1 cellular context compared by ENCODE assay signal in genomic region chr5:138542956-138543729, GRCh38.
TF ChIP-seq lines count a peak whose summit lies in the region.

Gene ETF1 (minus strand): TSS chr5:138543236. CDS start chr5:138542918, 318 bp downstream.

TF ChIP-seq in K562, 482 proteins besides CTCF, POLR2A, EP300 and RAD21 (continued from another document and continues in another):
- TF ChIP-seq, protein P1, sequence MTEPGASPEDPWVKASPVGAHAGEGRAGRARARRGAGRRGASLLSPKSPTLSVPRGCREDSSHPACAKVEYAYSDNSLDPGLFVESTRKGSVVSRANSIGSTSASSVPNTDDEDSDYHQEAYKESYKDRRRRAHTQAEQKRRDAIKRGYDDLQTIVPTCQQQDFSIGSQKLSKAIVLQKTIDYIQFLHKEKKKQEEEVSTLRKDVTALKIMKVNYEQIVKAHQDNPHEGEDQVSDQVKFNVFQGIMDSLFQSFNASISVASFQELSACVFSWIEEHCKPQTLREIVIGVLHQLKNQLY (CRISPR knock-in tag; conservative IDR thresholded peaks at IDR 0.05), result no peak
- TF ChIP-seq ZNF778 (CRISPR knock-in tag; IDR thresholded peaks at IDR 0.05) (no peak), PHTF2 (CRISPR knock-in tag; IDR thresholded peaks at IDR 0.05) (no peak), CHAMP1 (IDR thresholded peaks at IDR 0.05) (no peak), ZNF830 (CRISPR knock-in tag; IDR thresholded peaks at IDR 0.05) (0 out of 2 replicates have a peak, but pooled peaks have one; percentile 31), ZNF23 (CRISPR knock-in tag; IDR thresholded peaks at IDR 0.05) (no peak), MNT (conservative IDR thresholded peaks at IDR 0.05) (peak; percentile 97 to 98), ZBED1 (IDR thresholded peaks at IDR 0.05) (no peak), TRIM28 (IDR thresholded peaks at IDR 0.05) (no peak), WHSC1 (IDR thresholded peaks at IDR 0.05; ENCODE audit: low read length) (no peak), KLF13 (tag; IDR thresholded peaks at IDR 0.05; ENCODE audit: borderline replicate concordance, low read depth) (peak; percentile 8; the same call in 1 of the 2 replicates), JUN (IDR thresholded peaks at IDR 0.05; ENCODE audit: borderline replicate concordance, low read depth, low read length) (peak; percentile 76), JUN (CRISPR knock-in tag; IDR thresholded peaks at IDR 0.05; ENCODE audit: borderline replicate concordance) (no peak; the same call in 1 of the 2 replicates), MXD1 (CRISPR knock-in tag; IDR thresholded peaks at IDR 0.05; ENCODE audit: borderline replicate concordance, poor library complexity, severe bottlenecking) (peak; percentile 55), ZNF140 (CRISPR knock-in tag; IDR thresholded peaks at IDR 0.05) (no peak), HNRNPLL (IDR thresholded peaks at IDR 0.05; ENCODE audit: low read depth, low read length, poor library complexity, severe bottlenecking) (peak; percentile 74), KDM1A (IDR thresholded peaks at IDR 0.05) (no peak), HMG20A (CRISPR knock-in tag; conservative IDR thresholded peaks at IDR 0.05) (no peak), HMBOX1 (IDR thresholded peaks at IDR 0.05) (no peak; the same call in 1 of the 2 replicates), ATF1 (CRISPR knock-in tag; IDR thresholded peaks at IDR 0.05) (peak; percentile 70), ATF1 (tag; IDR thresholded peaks at IDR 0.05) (peak; percentile 98), RBBP5 (IDR thresholded peaks at IDR 0.05; ENCODE audit: borderline replicate concordance, insufficient read depth, low read length, poor library complexity, severe bottlenecking) (peak; percentile 82), TEAD1 (CRISPR knock-in tag; IDR thresholded peaks at IDR 0.05) (peak in 1 of 2 experiments; percentile 67; a peak in 1 of 4 replicates), KDM2B (CRISPR knock-in tag; IDR thresholded peaks at IDR 0.05) (no peak), TAF15 (IDR thresholded peaks at IDR 0.05; ENCODE audit: low read depth, low read length) (no peak), CREB5 (CRISPR knock-in tag; IDR thresholded peaks at IDR 0.05) (no peak), STAT5A (IDR thresholded peaks at IDR 0.05; ENCODE audit: borderline replicate concordance, low read length) (no peak), TBL1XR1 (IDR thresholded peaks at IDR 0.05; ENCODE audit: low read length in 2 of 2) (peak in 1 of 2 experiments; percentile 58; a peak in 1 of 4 replicates), NCOA2 (IDR thresholded peaks at IDR 0.05; ENCODE audit: partially characterized antibody in 2 of 2) (no peak), CCAR2 (IDR thresholded peaks at IDR 0.05; ENCODE audit: low read depth, low read length) (no peak), CREB1 (IDR thresholded peaks at IDR 0.05) (peak; percentile 95), CREB1 (CRISPR knock-in tag; IDR thresholded peaks at IDR 0.05) (peak; percentile 97), TBP (optimal IDR thresholded peaks at IDR 0.05; ENCODE audit: low read depth, low read length) (peak; percentile 92), JUNB (CRISPR knock-in tag; conservative IDR thresholded peaks at IDR 0.05) (no peak), SETDB1 (IDR thresholded peaks at IDR 0.05; ENCODE audit: low read length) (no peak), ZSCAN29 (IDR thresholded peaks at IDR 0.05) (no peak), SMARCA5 (IDR thresholded peaks at IDR 0.05) (no peak), ZBTB7A (IDR thresholded peaks at IDR 0.05; ENCODE audit: borderline replicate concordance, control insufficient read depth, low read depth, low read length) (0 out of 2 replicates have a peak, but pooled peaks have one; percentile 49), ZC3H4 (CRISPR knock-in tag; IDR thresholded peaks at IDR 0.05; ENCODE audit: borderline replicate concordance) (no peak), ZNF408 (CRISPR knock-in tag; IDR thresholded peaks at IDR 0.05; ENCODE audit: low read depth) (no peak), POLR2AphosphoS5 (IDR thresholded peaks at IDR 0.05; ENCODE audit: control insufficient read depth, insufficient read depth, low read depth, low read length) (peak; percentile 70), XRCC3 (IDR thresholded peaks at IDR 0.05) (no peak), ZC3H11A (IDR thresholded peaks at IDR 0.05; ENCODE audit: low read depth, low read length) (no peak), PTRF (tag; IDR thresholded peaks at IDR 0.05) (no peak)
- TF ChIP-seq, protein P2, sequence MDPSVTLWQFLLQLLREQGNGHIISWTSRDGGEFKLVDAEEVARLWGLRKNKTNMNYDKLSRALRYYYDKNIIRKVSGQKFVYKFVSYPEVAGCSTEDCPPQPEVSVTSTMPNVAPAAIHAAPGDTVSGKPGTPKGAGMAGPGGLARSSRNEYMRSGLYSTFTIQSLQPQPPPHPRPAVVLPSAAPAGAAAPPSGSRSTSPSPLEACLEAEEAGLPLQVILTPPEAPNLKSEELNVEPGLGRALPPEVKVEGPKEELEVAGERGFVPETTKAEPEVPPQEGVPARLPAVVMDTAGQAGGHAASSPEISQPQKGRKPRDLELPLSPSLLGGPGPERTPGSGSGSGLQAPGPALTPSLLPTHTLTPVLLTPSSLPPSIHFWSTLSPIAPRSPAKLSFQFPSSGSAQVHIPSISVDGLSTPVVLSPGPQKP (CRISPR knock-in tag; IDR thresholded peaks at IDR 0.05), result no peak
- TF ChIP-seq, protein P3, sequence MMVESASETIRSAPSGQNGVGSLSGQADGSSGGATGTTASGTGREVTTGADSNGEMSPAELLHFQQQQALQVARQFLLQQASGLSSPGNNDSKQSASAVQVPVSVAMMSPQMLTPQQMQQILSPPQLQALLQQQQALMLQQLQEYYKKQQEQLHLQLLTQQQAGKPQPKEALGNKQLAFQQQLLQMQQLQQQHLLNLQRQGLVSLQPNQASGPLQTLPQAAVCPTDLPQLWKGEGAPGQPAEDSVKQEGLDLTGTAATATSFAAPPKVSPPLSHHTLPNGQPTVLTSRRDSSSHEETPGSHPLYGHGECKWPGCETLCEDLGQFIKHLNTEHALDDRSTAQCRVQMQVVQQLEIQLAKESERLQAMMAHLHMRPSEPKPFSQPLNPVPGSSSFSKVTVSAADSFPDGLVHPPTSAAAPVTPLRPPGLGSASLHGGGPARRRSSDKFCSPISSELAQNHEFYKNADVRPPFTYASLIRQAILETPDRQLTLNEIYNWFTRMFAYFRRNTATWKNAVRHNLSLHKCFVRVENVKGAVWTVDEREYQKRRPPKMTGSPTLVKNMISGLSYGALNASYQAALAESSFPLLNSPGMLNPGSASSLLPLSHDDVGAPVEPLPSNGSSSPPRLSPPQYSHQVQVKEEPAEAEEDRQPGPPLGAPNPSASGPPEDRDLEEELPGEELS (CRISPR knock-in tag; IDR thresholded peaks at IDR 0.05; ENCODE audit: borderline replicate concordance), result no peak; the same call in 1 of the 2 replicates
- TF ChIP-seq, protein P4, sequence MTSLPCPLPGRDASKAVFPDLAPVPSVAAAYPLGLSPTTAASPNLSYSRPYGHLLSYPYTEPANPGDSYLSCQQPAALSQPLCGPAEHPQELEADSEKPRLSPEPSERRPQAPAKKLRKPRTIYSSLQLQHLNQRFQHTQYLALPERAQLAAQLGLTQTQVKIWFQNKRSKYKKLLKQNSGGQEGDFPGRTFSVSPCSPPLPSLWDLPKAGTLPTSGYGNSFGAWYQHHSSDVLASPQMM (CRISPR knock-in tag; IDR thresholded peaks at IDR 0.05), result no peak
- TF ChIP-seq, protein P5, sequence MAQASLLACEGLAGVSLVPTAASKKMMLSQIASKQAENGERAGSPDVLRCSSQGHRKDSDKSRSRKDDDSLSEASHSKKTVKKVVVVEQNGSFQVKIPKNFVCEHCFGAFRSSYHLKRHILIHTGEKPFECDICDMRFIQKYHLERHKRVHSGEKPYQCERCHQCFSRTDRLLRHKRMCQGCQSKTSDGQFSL (CRISPR knock-in tag; IDR thresholded peaks at IDR 0.05), result peak; percentile 96
- TF ChIP-seq, protein P5 (tag; IDR thresholded peaks at IDR 0.05), result peak in 1 of 2 experiments; percentile 95; a peak in 2 of 4 replicates
- TF ChIP-seq, protein P6, sequence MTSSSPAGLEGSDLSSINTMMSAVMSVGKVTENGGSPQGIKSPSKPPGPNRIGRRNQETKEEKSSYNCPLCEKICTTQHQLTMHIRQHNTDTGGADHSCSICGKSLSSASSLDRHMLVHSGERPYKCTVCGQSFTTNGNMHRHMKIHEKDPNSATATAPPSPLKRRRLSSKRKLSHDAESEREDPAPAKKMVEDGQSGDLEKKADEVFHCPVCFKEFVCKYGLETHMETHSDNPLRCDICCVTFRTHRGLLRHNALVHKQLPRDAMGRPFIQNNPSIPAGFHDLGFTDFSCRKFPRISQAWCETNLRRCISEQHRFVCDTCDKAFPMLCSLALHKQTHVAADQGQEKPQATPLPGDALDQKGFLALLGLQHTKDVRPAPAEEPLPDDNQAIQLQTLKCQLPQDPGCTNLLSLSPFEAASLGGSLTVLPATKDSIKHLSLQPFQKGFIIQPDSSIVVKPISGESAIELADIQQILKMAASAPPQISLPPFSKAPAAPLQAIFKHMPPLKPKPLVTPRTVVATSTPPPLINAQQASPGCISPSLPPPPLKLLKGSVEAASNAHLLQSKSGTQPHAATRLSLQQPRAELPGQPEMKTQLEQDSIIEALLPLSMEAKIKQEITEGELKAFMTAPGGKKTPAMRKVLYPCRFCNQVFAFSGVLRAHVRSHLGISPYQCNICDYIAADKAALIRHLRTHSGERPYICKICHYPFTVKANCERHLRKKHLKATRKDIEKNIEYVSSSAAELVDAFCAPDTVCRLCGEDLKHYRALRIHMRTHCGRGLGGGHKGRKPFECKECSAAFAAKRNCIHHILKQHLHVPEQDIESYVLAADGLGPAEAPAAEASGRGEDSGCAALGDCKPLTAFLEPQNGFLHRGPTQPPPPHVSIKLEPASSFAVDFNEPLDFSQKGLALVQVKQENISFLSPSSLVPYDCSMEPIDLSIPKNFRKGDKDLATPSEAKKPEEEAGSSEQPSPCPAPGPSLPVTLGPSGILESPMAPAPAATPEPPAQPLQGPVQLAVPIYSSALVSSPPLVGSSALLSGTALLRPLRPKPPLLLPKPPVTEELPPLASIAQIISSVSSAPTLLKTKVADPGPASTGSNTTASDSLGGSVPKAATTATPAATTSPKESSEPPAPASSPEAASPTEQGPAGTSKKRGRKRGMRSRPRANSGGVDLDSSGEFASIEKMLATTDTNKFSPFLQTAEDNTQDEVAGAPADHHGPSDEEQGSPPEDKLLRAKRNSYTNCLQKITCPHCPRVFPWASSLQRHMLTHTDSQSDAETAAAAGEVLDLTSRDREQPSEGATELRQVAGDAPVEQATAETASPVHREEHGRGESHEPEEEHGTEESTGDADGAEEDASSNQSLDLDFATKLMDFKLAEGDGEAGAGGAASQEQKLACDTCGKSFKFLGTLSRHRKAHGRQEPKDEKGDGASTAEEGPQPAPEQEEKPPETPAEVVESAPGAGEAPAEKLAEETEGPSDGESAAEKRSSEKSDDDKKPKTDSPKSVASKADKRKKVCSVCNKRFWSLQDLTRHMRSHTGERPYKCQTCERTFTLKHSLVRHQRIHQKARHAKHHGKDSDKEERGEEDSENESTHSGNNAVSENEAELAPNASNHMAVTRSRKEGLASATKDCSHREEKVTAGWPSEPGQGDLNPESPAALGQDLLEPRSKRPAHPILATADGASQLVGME (CRISPR knock-in tag; IDR thresholded peaks at IDR 0.05), result no peak
